ENCODE assay signal across 25 cellular contexts in the genomic region with DNA sequence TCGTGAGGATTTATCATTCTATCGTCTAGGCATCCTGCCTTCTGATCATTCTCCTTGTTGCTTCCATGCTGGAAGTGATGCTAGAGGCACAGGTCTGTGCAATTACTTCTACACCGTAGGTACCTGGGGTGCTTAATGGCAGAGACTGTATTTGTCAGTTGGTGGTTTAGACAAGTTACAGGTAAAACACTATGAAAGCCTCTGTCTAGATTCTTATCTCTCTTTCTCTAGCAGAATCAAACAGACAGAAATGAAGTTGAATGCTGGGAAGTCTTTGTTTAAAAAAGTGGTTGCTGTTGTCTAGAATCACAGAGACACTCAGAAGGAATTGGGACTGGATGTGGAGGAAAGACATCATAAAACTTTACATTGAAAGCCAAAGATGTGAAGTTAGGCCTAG.
A peak's percentile ranks its signal among the peaks of the same experiment; 100 is the strongest.
DNase-seq lines count a peak whose midpoint lies in the region; ATAC-seq and TF ChIP-seq lines count a peak whose summit lies in the region.
"Had no signal": no experiment of that assay in that cellular context is flagged by ENCODE, and none has a peak within 500 bp of the region (broad histone marks: within the 10 kb centered on the region; RNA-seq: fewer than 3 reads in every experiment).

No MANE protein-coding gene starts in this region.

- intact Hi-C loops in IMR-90 (cut with micrococcal nuclease), result no loop called here

- H2BK5ac ChIP-seq in IMR-90 (ENCODE audit: low read depth, low read length, poor library complexity, severe bottlenecking), result no peak overlapping the region

- H3K27me3 Mint-ChIP-seq in activated CD4-positive, alpha-beta T cell treated with anti-CD3 and anti-CD28 coated beads, Interleukin-2, amount 10 ng/mL, durations not matched to agents 7 days and 5 days, result peaks cover 3% of the 10 kb centered on the region
- H3K27me3 Mint-ChIP-seq in chondrocyte (ENCODE audit: low read depth), result no peaks in the 10 kb centered on the region
- H3K27me3 Mint-ChIP-seq: activated B cell treated with CpG ODN at 0.5 μM for 24 hours; activated naive CD8-positive, alpha-beta T cell treated with anti-CD3 and anti-CD28 coated beads for 36 hours; CD8-positive, alpha-beta memory T cell; stimulated activated naive B cell treated with anti-CD40 and anti-IgM and Interleukin-4, amounts not matched to agents 10 μg/mL and 1 μg/mL and 100 μg/mL, for 72 hours had no signal

- H3K4me3 ChIP-seq in IMR-90 (ENCODE audit: insufficient read depth, low read depth, low read length), result no peak overlapping the region
- no peak overlapping the region for H3K4me3 ChIP-seq in thoracic aorta
- H3K4me3 ChIP-seq: cardiac muscle cell, coronary artery, ovary had no signal

- H3K4me2 ChIP-seq in IMR-90 (ENCODE audit: low read depth, low read length), result no peak overlapping the region

- H2BK20ac ChIP-seq in IMR-90 (ENCODE audit: low read depth, low read length), result no peak overlapping the region

- H2AK9ac ChIP-seq in IMR-90 (replicated peaks; ENCODE audit: low read depth, low read length, poor library complexity), result no peak overlapping the region

- H3K36me3 Mint-ChIP-seq in activated CD4-positive, alpha-beta T cell treated with anti-CD3 and anti-CD28 coated beads, Interleukin-2, amount 10 ng/mL, durations not matched to agents 7 days and 5 days (ENCODE audit: low read depth), result peaks cover 17% of the 10 kb centered on the region
- H3K36me3 Mint-ChIP-seq in chondrocyte (ENCODE audit: low read depth), result peaks cover 4% of the 10 kb centered on the region
- H3K36me3 Mint-ChIP-seq: activated naive CD8-positive, alpha-beta T cell treated with anti-CD3 and anti-CD28 coated beads for 36 hours; CD8-positive, alpha-beta memory T cell; stimulated activated naive B cell treated with anti-CD40 and anti-IgM and Interleukin-4, amounts not matched to agents 10 μg/mL and 1 μg/mL and 100 μg/mL, for 72 hours had no signal

- no peak for TF ChIP-seq POLR2A in IMR-90 (IDR thresholded peaks at IDR 0.05; ENCODE audit: low read depth, low read length)

- BruUV-seq in IMR-90 (replicated peaks; lab: Mats Ljungman, UMichigan), result no TSS peak

- H3K79me1 ChIP-seq in IMR-90 (ENCODE audit: low read depth in 1 of 2, low read length in 2 of 2), result peaks cover 0 to 13% of the 10 kb centered on the region in 2 experiments; a peak in 2 of 4 replicates

- H3K4me3 Mint-ChIP-seq in activated CD4-positive, alpha-beta T cell treated with anti-CD3 and anti-CD28 coated beads, Interleukin-2, amount 10 ng/mL, durations not matched to agents 7 days and 5 days, result no peak overlapping the region
- H3K4me3 Mint-ChIP-seq in chondrocyte (ENCODE audit: unreplicated experiment), result no peak overlapping the region
- H3K4me3 Mint-ChIP-seq: activated B cell treated with CpG ODN at 0.5 μM for 24 hours; activated naive CD8-positive, alpha-beta T cell treated with anti-CD3 and anti-CD28 coated beads for 36 hours; CD8-positive, alpha-beta memory T cell; neural crest cell; stimulated activated naive B cell treated with anti-CD40 and anti-IgM and Interleukin-4, amounts not matched to agents 10 μg/mL and 1 μg/mL and 100 μg/mL, for 72 hours had no signal

- no peak overlapping the region for H3K9ac ChIP-seq in IMR-90 (ENCODE audit: low read depth, low read length)

- WGBS in IMR-90 (ENCODE audit: extremely low coverage in 2 of 2, insufficient read length in 1 of 2), 2 experiments, result no CpG with 5 or more reads among the region's 3 CpGs

- no peak for DNase-seq in activated CD4-positive, alpha-beta T cell treated with anti-CD3 and anti-CD28 coated beads, Interleukin-2, amount 10 ng/mL, durations not matched to agents 7 days and 5 days
- DNase-seq in activated CD4-positive, alpha-beta T cell treated with anti-CD3 and anti-CD28 coated beads, Interleukin-2, amount 50 U/mL, for 1 hour, result no peak
- no peak for DNase-seq in IMR-90
- DNase-seq in chondrocyte (ENCODE audit: low spot score), result no peak
- DNase-seq in thoracic aorta (ENCODE audit: low spot score), result no peak
- DNase-seq in mesenteric fat pad (ENCODE audit: low spot score), result no peak
- no peak for DNase-seq in NCI-H2171 treated with DMSO at 0.1 percent for 48 hours (lab: John Stamatoyannopoulos, UW)
- DNase-seq: activated B cell treated with CpG ODN at 0.5 μM for 24 hours; activated CD4-positive, alpha-beta T cell treated with anti-CD3 and anti-CD28 coated beads, Interleukin-2, amount 50 U/mL, for 48 hours; activated effector memory CD4-positive, alpha-beta T cell treated with Interleukin-2 at 50 U/mL for 16 hours; activated naive CD8-positive, alpha-beta T cell treated with anti-CD3 and anti-CD28 coated beads for 36 hours; anterior cingulate cortex; CD8-positive, alpha-beta memory T cell; effector memory CD4-positive, alpha-beta T cell; erythroblast; Kasumi-1; NCI-H1048; NCI-H1694 treated with DMSO at 0.1 percent for 48 hours; NCI-H510A; ovary; stimulated activated naive B cell treated with anti-CD40 and anti-IgM and Interleukin-4, amounts not matched to agents 10 μg/mL and 1 μg/mL and 100 μg/mL, for 72 hours had no signal

- no peak for ATAC-seq in IMR-90 (ENCODE audit: low read depth)
- ATAC-seq in thoracic aorta (ENCODE audit: insufficient number of reproducible peaks, low FRiP score, low read depth), result no peak
- no peak for ATAC-seq in HG03039 (IDR thresholded peaks at IDR 0.05; ENCODE audit: unreplicated experiment)
- ATAC-seq: stimulated activated naive B cell treated with anti-CD40 and anti-IgM and Interleukin-4, amounts not matched to agents 10 μg/mL and 1 μg/mL and 100 μg/mL, for 72 hours had no signal

- peak overlapping the region; percentile 57 for H3K27ac Mint-ChIP-seq in activated CD4-positive, alpha-beta T cell treated with anti-CD3 and anti-CD28 coated beads, Interleukin-2, amount 10 ng/mL, durations not matched to agents 7 days and 5 days
- peak overlapping the region; percentile 33 for H3K27ac Mint-ChIP-seq in chondrocyte (ENCODE audit: unreplicated experiment)
- H3K27ac Mint-ChIP-seq: activated B cell treated with CpG ODN at 0.5 μM for 24 hours; activated naive CD8-positive, alpha-beta T cell treated with anti-CD3 and anti-CD28 coated beads for 36 hours; CD8-positive, alpha-beta memory T cell; stimulated activated naive B cell treated with anti-CD40 and anti-IgM and Interleukin-4, amounts not matched to agents 10 μg/mL and 1 μg/mL and 100 μg/mL, for 72 hours had no signal

- TF ChIP-seq CTCF in IMR-90 (conservative IDR thresholded peaks at IDR 0.05; ENCODE audit: low read depth, low read length) (no peak), chondrocyte (IDR thresholded peaks at IDR 0.05) (no peak), thoracic aorta (IDR thresholded peaks at IDR 0.05) (no peak)

- 0 out of 2 replicates have a peak overlapping the region, but pooled peaks have one; percentile 21 for H3K4ac ChIP-seq in IMR-90 (ENCODE audit: low read depth, low read length)

- H3K4me1 Mint-ChIP-seq in activated CD4-positive, alpha-beta T cell treated with anti-CD3 and anti-CD28 coated beads, Interleukin-2, amount 10 ng/mL, durations not matched to agents 7 days and 5 days, result peaks cover 16% of the 10 kb centered on the region
- peaks cover 26% of the 10 kb centered on the region for H3K4me1 Mint-ChIP-seq in chondrocyte (ENCODE audit: low read depth)
- H3K4me1 Mint-ChIP-seq: activated B cell treated with CpG ODN at 0.5 μM for 24 hours; CD8-positive, alpha-beta memory T cell; stimulated activated naive B cell treated with anti-CD40 and anti-IgM and Interleukin-4, amounts not matched to agents 10 μg/mL and 1 μg/mL and 100 μg/mL, for 72 hours had no signal

- H4K5ac ChIP-seq in IMR-90 (ENCODE audit: low read depth, low read length), result no peak overlapping the region

- H2BK120ac ChIP-seq in IMR-90 (ENCODE audit: low read depth, low read length), result no peak overlapping the region

- H3K9me3 Mint-ChIP-seq in activated CD4-positive, alpha-beta T cell treated with anti-CD3 and anti-CD28 coated beads, Interleukin-2, amount 10 ng/mL, durations not matched to agents 7 days and 5 days, result peaks cover 30% of the 10 kb centered on the region
- peaks cover 11% of the 10 kb centered on the region for H3K9me3 Mint-ChIP-seq in chondrocyte (ENCODE audit: low read depth)

- peaks cover 12% of the 10 kb centered on the region for H3K4me1 ChIP-seq in IMR-90 (ENCODE audit: control insufficient read depth, insufficient read depth, low read length)
- H3K4me1 ChIP-seq in thoracic aorta (ENCODE audit: control insufficient read depth in 1 of 2, low read depth in 2 of 2), result peaks cover 13 to 49% of the 10 kb centered on the region in 2 donors

- no peak overlapping the region for H3K27ac ChIP-seq in IMR-90 (ENCODE audit: insufficient read depth, low read length)
- peak overlapping the region; percentile 75 to 88 for H3K27ac ChIP-seq in thoracic aorta
- H3K27ac ChIP-seq: cardiac muscle cell had no signal

- H2BK15ac ChIP-seq in IMR-90 (ENCODE audit: low read depth, low read length), result no peak overlapping the region

- H4K8ac ChIP-seq in IMR-90 (ENCODE audit: low read depth in 2 of 2, low read length in 2 of 2), result no peak overlapping the region

- H4K91ac ChIP-seq in IMR-90 (ENCODE audit: insufficient read depth, low read depth, low read length), result no peak overlapping the region

- CTCF ChIA-PET in activated CD4-positive, alpha-beta T cell treated with anti-CD3 and anti-CD28 coated beads, Interleukin-2, amount 10 ng/mL, durations not matched to agents 7 days and 5 days (lab: Charles Lee), result no interaction called here
- CTCF ChIA-PET in IMR-90 (lab: Yijun Ruan, JAX), result no interaction called here

- 0 out of 2 replicates have a peak overlapping the region, but pooled peaks have one; percentile 17 for H3K14ac ChIP-seq in IMR-90 (replicated peaks; ENCODE audit: low read depth, low read length)

- no peak overlapping the region for H3K23ac ChIP-seq in IMR-90 (ENCODE audit: low read depth, low read length)

- no peaks in the 10 kb centered on the region for H4K20me1 ChIP-seq in IMR-90 (ENCODE audit: insufficient read depth, low read length)

- TF ChIP-seq RAD21 in IMR-90 (IDR thresholded peaks at IDR 0.05; ENCODE audit: low read length), result no peak

- peak overlapping the region; percentile 71; the same call in 1 of the 2 replicates for H2AK5ac ChIP-seq in IMR-90 (ENCODE audit: low read depth, low read length)

- H3K56ac ChIP-seq in IMR-90 (ENCODE audit: extremely low read depth, insufficient read depth, low read length), result no peak overlapping the region

- no peak overlapping the region for H3K18ac ChIP-seq in IMR-90 (ENCODE audit: low read depth, low read length)

- H2AFZ ChIP-seq in IMR-90 (replicated peaks; ENCODE audit: low read length, poor library complexity), result no peak overlapping the region

- H3K9me1 ChIP-seq in IMR-90 (ENCODE audit: insufficient read depth, low read length), result peaks cover 16% of the 10 kb centered on the region

- in situ Hi-C loops in IMR-90 (cut with MboI; ENCODE audit: low sequenced_read_pairs), result no loop called here

- H3K9me3 ChIP-seq in IMR-90 (ENCODE audit: control insufficient read depth, insufficient read depth, low read length) (no peaks in the 10 kb centered on the region), thoracic aorta (no peaks in the 10 kb centered on the region)
- H3K9me3 ChIP-seq: ovary had no signal

- H3K27me3 ChIP-seq in IMR-90 (ENCODE audit: control insufficient read depth, insufficient read depth, low read length), result no peaks in the 10 kb centered on the region
- no peaks in the 10 kb centered on the region for H3K27me3 ChIP-seq in thoracic aorta (replicated peaks; ENCODE audit: insufficient read depth)
- H3K27me3 ChIP-seq: cardiac muscle cell, ovary had no signal

- dilution Hi-C loops in IMR-90 (cut with HindIII; ENCODE audit: low sequenced_read_pairs, unreplicated experiment), result no loop called here

- POLR2A ChIA-PET in activated CD4-positive, alpha-beta T cell treated with anti-CD3 and anti-CD28 coated beads, Interleukin-2, amount 10 ng/mL, durations not matched to agents 7 days and 5 days (lab: Charles Lee), result no interaction called here
- POLR2A ChIA-PET in IMR-90 (lab: Charles Lee; ENCODE audit: unreplicated experiment), result no interaction called here

- H3K36me3 ChIP-seq in IMR-90 (ENCODE audit: control insufficient read depth, insufficient read depth, low read length) (no peaks in the 10 kb centered on the region), thoracic aorta (no peaks in the 10 kb centered on the region)
- H3K36me3 ChIP-seq: cardiac muscle cell, ovary had no signal
